Comparison of ENCODE assay signal across 17 cellular contexts in genomic region chr3:48783304-48783703, GRCh38.
A peak's percentile ranks its signal among the peaks of the same experiment; 100 is the strongest.
DNase-seq lines count a peak whose midpoint lies in the region; ATAC-seq and TF ChIP-seq lines count a peak whose summit lies in the region.
"Had no signal": no experiment of that assay in that cellular context is flagged by ENCODE, and none has a peak within 500 bp of the region (broad histone marks: within the 10 kb centered on the region; RNA-seq: fewer than 3 reads in every experiment).

No MANE protein-coding gene starts in this region.

- DNase-seq in WTC11 (ENCODE audit: low spot score) (no peak), chondrocyte (ENCODE audit: low spot score) (no peak), neuronal stem cell (ENCODE audit: low spot score) (no peak), D341Med (ENCODE audit: low spot score) (no peak), NCI-H146 treated with DMSO at 0.1 percent for 48 hours (lab: John Stamatoyannopoulos, UW; ENCODE audit: unreplicated experiment) (no peak), NCI-H1048 (lab: John Stamatoyannopoulos, UW) (no peak), RPMI8226 (no peak)
- DNase-seq: ACHN; BE2C; C1 segment of cervical spinal cord; CD4-positive, CD25-positive, alpha-beta regulatory T cell; CD8-positive, alpha-beta memory T cell; COR-L47; GDM1; GM23248 had no signal

- no peak overlapping the region for H2AK5ac ChIP-seq in neuronal stem cell (ENCODE audit: low read depth, low read length)

- no peaks in the 10 kb centered on the region for H3K27me3 Mint-ChIP-seq in WTC11 (ENCODE audit: low read depth)
- no peaks in the 10 kb centered on the region for H3K27me3 Mint-ChIP-seq in chondrocyte (ENCODE audit: low read depth)
- H3K27me3 Mint-ChIP-seq: CD4-positive, CD25-positive, alpha-beta regulatory T cell; CD8-positive, alpha-beta memory T cell had no signal

- no peak overlapping the region for H3K27ac ChIP-seq in neuronal stem cell (replicated peaks; ENCODE audit: low read length)
- H3K27ac ChIP-seq: GM23248, HL-60 had no signal

- H3K14ac ChIP-seq in neuronal stem cell (ENCODE audit: low read length): no peak overlapping the region

- H3K9me3 Mint-ChIP-seq in WTC11 (no peaks in the 10 kb centered on the region), chondrocyte (ENCODE audit: low read depth) (no peaks in the 10 kb centered on the region)
- H3K9me3 Mint-ChIP-seq: CD4-positive, CD25-positive, alpha-beta regulatory T cell; CD8-positive, alpha-beta memory T cell had no signal

- no peak overlapping the region for H3K18ac ChIP-seq in neuronal stem cell (ENCODE audit: low read length)

- H3K4ac ChIP-seq in neuronal stem cell (ENCODE audit: low read length): no peak overlapping the region

- TF ChIP-seq CTCF in WTC11 (IDR thresholded peaks at IDR 0.05) (no peak), chondrocyte (IDR thresholded peaks at IDR 0.05) (no peak)

- H3K4me1 Mint-ChIP-seq in WTC11 (no peaks in the 10 kb centered on the region), chondrocyte (ENCODE audit: low read depth) (peaks cover 14% of the 10 kb centered on the region)

- H3K4me1 ChIP-seq in neuronal stem cell (ENCODE audit: control insufficient read depth in 2 of 2, insufficient read depth in 1 of 2, low read depth in 1 of 2, low read length in 2 of 2): no peaks in the 10 kb centered on the region
- H3K4me1 ChIP-seq: BE2C, HAP-1 had no signal

- H3K4me2 ChIP-seq in neuronal stem cell (ENCODE audit: insufficient read depth, low read length, poor library complexity, severe bottlenecking): no peak overlapping the region

- H3K36me3 ChIP-seq in neuronal stem cell (replicated peaks in 1 of 2; ENCODE audit: control insufficient read depth in 2 of 2, insufficient read depth in 2 of 2, low read length in 2 of 2): no peaks in the 10 kb centered on the region
- H3K36me3 ChIP-seq: BE2C had no signal

- CTCF ChIA-PET in WTC11 (lab: Charles Lee): no interaction called here

- no peak overlapping the region for H3K23ac ChIP-seq in neuronal stem cell (ENCODE audit: low read depth, low read length, poor library complexity)

- no peak overlapping the region for H3K4me3 ChIP-seq in neuronal stem cell (ENCODE audit: low read length in 2 of 2)
- H3K4me3 ChIP-seq: GM23248, HAP-1 had no signal

- H2AFZ ChIP-seq in neuronal stem cell (ENCODE audit: low read length): no peak overlapping the region
- H2AFZ ChIP-seq: GM23248 had no signal

- H3K9me3 ChIP-seq in neuronal stem cell (replicated peaks in 1 of 2; ENCODE audit: control insufficient read depth in 2 of 2, insufficient read depth in 1 of 2, low read depth in 1 of 2, low read length in 2 of 2): no peaks in the 10 kb centered on the region
- H3K9me3 ChIP-seq: BE2C, HAP-1 had no signal

- no peak overlapping the region for H4K8ac ChIP-seq in neuronal stem cell (ENCODE audit: low read depth, low read length)

- no peaks in the 10 kb centered on the region for H3K27me3 ChIP-seq in neuronal stem cell (ENCODE audit: control insufficient read depth in 3 of 3, insufficient read depth in 3 of 3, low read depth in 1 of 3, low read length in 3 of 3)
- H3K27me3 ChIP-seq: BE2C had no signal

- no peak overlapping the region for H3K4me3 Mint-ChIP-seq in WTC11
- no peak overlapping the region for H3K4me3 Mint-ChIP-seq in chondrocyte (ENCODE audit: unreplicated experiment)
- H3K4me3 Mint-ChIP-seq: CD4-positive, CD25-positive, alpha-beta regulatory T cell had no signal

- no peak overlapping the region for H3K9ac ChIP-seq in neuronal stem cell (ENCODE audit: low read depth, low read length, poor library complexity)
- H3K9ac ChIP-seq: GM23248 had no signal

- H2BK12ac ChIP-seq in neuronal stem cell (ENCODE audit: low read length): peak overlapping the region; percentile 49

- no peak for ATAC-seq in WTC11

- H4K91ac ChIP-seq in neuronal stem cell (ENCODE audit: low read depth, low read length, poor library complexity): no peak overlapping the region

- H3K27ac Mint-ChIP-seq in WTC11 (peak overlapping the region; percentile 29; the same call in 1 of the 2 replicates), chondrocyte (ENCODE audit: unreplicated experiment) (peak overlapping the region; percentile 84)

- no peak overlapping the region for H2BK15ac ChIP-seq in neuronal stem cell (ENCODE audit: low read length)

- no CpG with 5 or more reads among the region's 6 CpGs for WGBS in neuronal stem cell (ENCODE audit: extremely low coverage in 2 of 2, insufficient read length in 2 of 2, insufficient replicate concordance in 1 of 2), 2 donors

- no peak overlapping the region for H2BK120ac ChIP-seq in neuronal stem cell (ENCODE audit: low read depth, low read length)

- H2BK5ac ChIP-seq in neuronal stem cell (ENCODE audit: low read length): no peak overlapping the region

- H3K79me1 ChIP-seq in neuronal stem cell (ENCODE audit: low read depth, low read length): no peaks in the 10 kb centered on the region

- POLR2A ChIA-PET in WTC11 (lab: Charles Lee): no interaction called here

- H3K36me3 Mint-ChIP-seq in WTC11 (no peaks in the 10 kb centered on the region), chondrocyte (ENCODE audit: low read depth) (peaks cover 10% of the 10 kb centered on the region)

TF ChIP-seq in WTC11, 78 proteins besides CTCF, POLR2A, EP300 and RAD21:
- TF ChIP-seq EMX1 (CRISPR knock-in tag; IDR thresholded peaks at IDR 0.05) (no peak), SOX15 (CRISPR knock-in tag; IDR thresholded peaks at IDR 0.05) (no peak), ETV6 (CRISPR knock-in tag; IDR thresholded peaks at IDR 0.05) (no peak), STAT6 (CRISPR knock-in tag; conservative IDR thresholded peaks at IDR 0.05; ENCODE audit: low read depth) (no peak), TCF7 (CRISPR knock-in tag; IDR thresholded peaks at IDR 0.05; ENCODE audit: low read depth) (no peak), USF2 (CRISPR knock-in tag; IDR thresholded peaks at IDR 0.05) (no peak), AR (CRISPR knock-in tag; IDR thresholded peaks at IDR 0.05) (no peak), NFE2L1 (CRISPR knock-in tag; IDR thresholded peaks at IDR 0.05) (no peak)
TF ChIP-seq in WTC11: peak in this region for 0.
